ENCODE assay signal across 8 cellular contexts in the genomic region with DNA sequence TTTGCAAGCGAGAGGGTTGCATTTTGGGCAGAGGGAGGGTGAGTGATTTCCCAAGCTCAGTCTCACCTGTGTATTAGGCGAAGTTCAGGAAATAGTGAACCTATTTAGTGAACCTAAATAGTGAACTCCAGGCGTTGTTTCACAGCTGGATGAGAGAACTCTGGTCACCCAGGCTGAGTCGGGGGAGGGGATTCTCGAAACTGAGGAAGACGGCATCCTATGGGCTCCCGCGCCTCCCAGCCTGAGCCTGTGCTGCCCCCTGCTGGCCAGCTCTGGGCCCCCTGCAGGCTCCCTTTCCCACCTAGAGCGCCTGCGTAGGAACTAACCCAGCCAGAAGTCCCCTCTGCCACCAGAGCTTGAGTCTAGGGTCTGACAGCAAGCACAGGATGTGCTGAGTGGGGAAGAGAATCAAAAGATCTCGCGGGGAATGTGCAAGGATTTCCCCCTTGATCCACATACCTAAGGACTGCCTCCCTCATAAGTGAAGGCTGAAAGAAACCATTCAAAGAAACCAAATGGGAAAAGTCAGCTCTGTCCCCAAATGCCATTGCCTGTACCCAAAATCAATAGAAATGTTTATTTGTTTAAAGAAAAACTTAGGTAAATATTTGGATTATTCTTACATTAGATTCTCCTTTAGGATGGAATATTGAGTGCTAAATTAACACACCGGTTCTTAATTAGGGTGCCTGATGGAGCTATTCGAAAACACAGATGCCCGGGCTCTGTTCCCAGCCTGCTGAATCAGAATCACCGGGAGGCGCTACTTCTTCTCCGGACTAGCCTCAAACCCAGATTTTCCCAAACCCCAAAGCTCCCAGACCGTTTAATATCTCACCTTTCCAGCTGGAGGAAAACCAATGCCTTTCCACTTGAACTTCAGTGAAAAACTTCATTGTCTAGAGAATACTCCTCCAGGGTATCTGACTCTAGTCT. TPM values are rescaled to one million over a fixed set of nuclear protein-coding genes. Genes with fewer than 3 reads are reported as not detected.
DNase-seq lines count a peak whose midpoint lies in the region; ATAC-seq and TF ChIP-seq lines count a peak whose summit lies in the region.

No MANE protein-coding gene starts in this region.

- peak; percentile 74 for TF ChIP-seq RAD21 in Ishikawa (IDR thresholded peaks at IDR 0.05; ENCODE audit: low read depth)

- intact Hi-C loops in head of caudate nucleus (cut with DNase I) (no loop called here), psoas muscle (cut with DNase I) (loop anchor here in 1 of 2 donors (10.0 kb wide), 1 partner anchor 196 kb away; no protein-coding TSS in a partner anchor), vagina (cut with DNase I) (no loop called here)

- TF ChIP-seq POLR2A in vagina (IDR thresholded peaks at IDR 0.05) = no peak

- H4K20me1 ChIP-seq in BLaER1 = no peaks in the 10 kb centered on the region

- H3K27ac ChIP-seq in BLaER1 = no peak overlapping the region
- no peak overlapping the region for H3K27ac ChIP-seq in SJCRH30
- H3K27ac ChIP-seq in psoas muscle = no peak overlapping the region
- no peak overlapping the region for H3K27ac ChIP-seq in vagina

- TF ChIP-seq CTCF in psoas muscle (IDR thresholded peaks at IDR 0.05) (peak; percentile 65), vagina (IDR thresholded peaks at IDR 0.05) (peak; percentile 38 to 43 (median 42))

- H3K27me3 ChIP-seq in BLaER1 = no peaks in the 10 kb centered on the region
- no peaks in the 10 kb centered on the region for H3K27me3 ChIP-seq in SJCRH30
- peaks cover 0 to 24% (median 2%) of the 10 kb centered on the region in 3 donors for H3K27me3 ChIP-seq in psoas muscle (ENCODE audit: insufficient read depth in 3 of 3, low read length in 2 of 3)
- no peaks in the 10 kb centered on the region for H3K27me3 ChIP-seq in vagina

- peak; percentile 63 to 73 for DNase-seq in SJCRH30
- DNase-seq in activated naive CD4-positive, alpha-beta T cell (lab: John Stamatoyannopoulos, UW) = peak; percentile 55 to 78 (median 71)
- peak; percentile 42 to 91 (median 80) for DNase-seq in head of caudate nucleus
- DNase-seq in psoas muscle = peak; percentile 50 to 68
- DNase-seq in vagina (ENCODE audit: extremely low spot score in 2 of 2) = peak in 1 of 2 donors; percentile 34

- H3K36me3 ChIP-seq in BLaER1 (no peaks in the 10 kb centered on the region), SJCRH30 (no peaks in the 10 kb centered on the region), psoas muscle (ENCODE audit: insufficient read depth in 1 of 2, low read depth in 1 of 2) (no peaks in the 10 kb centered on the region), vagina (no peaks in the 10 kb centered on the region)

- no peaks in the 10 kb centered on the region for H3K4me1 ChIP-seq in BLaER1
- H3K4me1 ChIP-seq in SJCRH30 = no peaks in the 10 kb centered on the region
- H3K4me1 ChIP-seq in psoas muscle = no peaks in the 10 kb centered on the region
- H3K4me1 ChIP-seq in vagina = no peaks in the 10 kb centered on the region

- WGBS in psoas muscle, 3 donors = 13 to 14% (median 13%) methylated on average over 19 of the region's 19 CpGs

- H3K9ac ChIP-seq in BLaER1 = no peak overlapping the region

- peak; percentile 46 for ATAC-seq in GM19455 (IDR thresholded peaks at IDR 0.05; ENCODE audit: unreplicated experiment)
- ATAC-seq in psoas muscle = peak in 2 of 4 donors; percentile 55 to 67

- no peak overlapping the region for H3K4me3 ChIP-seq in BLaER1
- no peak overlapping the region for H3K4me3 ChIP-seq in SJCRH30
- no peak overlapping the region for H3K4me3 ChIP-seq in psoas muscle
- H3K4me3 ChIP-seq in vagina = no peak overlapping the region

- peak overlapping the region; percentile 37 for H3K4me2 ChIP-seq in BLaER1

- no peaks in the 10 kb centered on the region for H3K9me3 ChIP-seq in BLaER1
- no peaks in the 10 kb centered on the region for H3K9me3 ChIP-seq in SJCRH30 (replicated peaks)
- H3K9me3 ChIP-seq in psoas muscle = no peaks in the 10 kb centered on the region
- H3K9me3 ChIP-seq in vagina = no peaks in the 10 kb centered on the region

- no peak for TF ChIP-seq EP300 in Ishikawa (IDR thresholded peaks at IDR 0.05; ENCODE audit: borderline replicate concordance)

TF ChIP-seq in Ishikawa, 13 proteins besides CTCF, POLR2A, EP300 and RAD21:
- TF ChIP-seq ZBTB7A (IDR thresholded peaks at IDR 0.05; ENCODE audit: low read depth) (no peak), TEAD4 (IDR thresholded peaks at IDR 0.05) (no peak), TCF12 (IDR thresholded peaks at IDR 0.05; ENCODE audit: low read depth) (no peak), EGR1 (IDR thresholded peaks at IDR 0.05) (no peak), CEBPB (IDR thresholded peaks at IDR 0.05) (no peak), NFIC (IDR thresholded peaks at IDR 0.05) (no peak), FOXM1 (IDR thresholded peaks at IDR 0.05; ENCODE audit: borderline replicate concordance, low read depth) (no peak), USF1 (IDR thresholded peaks at IDR 0.05) (no peak)
- TF ChIP-seq, protein P1, sequence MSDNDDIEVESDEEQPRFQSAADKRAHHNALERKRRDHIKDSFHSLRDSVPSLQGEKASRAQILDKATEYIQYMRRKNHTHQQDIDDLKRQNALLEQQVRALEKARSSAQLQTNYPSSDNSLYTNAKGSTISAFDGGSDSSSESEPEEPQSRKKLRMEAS (IDR thresholded peaks at IDR 0.05) = no peak
- TF ChIP-seq, protein P2, sequence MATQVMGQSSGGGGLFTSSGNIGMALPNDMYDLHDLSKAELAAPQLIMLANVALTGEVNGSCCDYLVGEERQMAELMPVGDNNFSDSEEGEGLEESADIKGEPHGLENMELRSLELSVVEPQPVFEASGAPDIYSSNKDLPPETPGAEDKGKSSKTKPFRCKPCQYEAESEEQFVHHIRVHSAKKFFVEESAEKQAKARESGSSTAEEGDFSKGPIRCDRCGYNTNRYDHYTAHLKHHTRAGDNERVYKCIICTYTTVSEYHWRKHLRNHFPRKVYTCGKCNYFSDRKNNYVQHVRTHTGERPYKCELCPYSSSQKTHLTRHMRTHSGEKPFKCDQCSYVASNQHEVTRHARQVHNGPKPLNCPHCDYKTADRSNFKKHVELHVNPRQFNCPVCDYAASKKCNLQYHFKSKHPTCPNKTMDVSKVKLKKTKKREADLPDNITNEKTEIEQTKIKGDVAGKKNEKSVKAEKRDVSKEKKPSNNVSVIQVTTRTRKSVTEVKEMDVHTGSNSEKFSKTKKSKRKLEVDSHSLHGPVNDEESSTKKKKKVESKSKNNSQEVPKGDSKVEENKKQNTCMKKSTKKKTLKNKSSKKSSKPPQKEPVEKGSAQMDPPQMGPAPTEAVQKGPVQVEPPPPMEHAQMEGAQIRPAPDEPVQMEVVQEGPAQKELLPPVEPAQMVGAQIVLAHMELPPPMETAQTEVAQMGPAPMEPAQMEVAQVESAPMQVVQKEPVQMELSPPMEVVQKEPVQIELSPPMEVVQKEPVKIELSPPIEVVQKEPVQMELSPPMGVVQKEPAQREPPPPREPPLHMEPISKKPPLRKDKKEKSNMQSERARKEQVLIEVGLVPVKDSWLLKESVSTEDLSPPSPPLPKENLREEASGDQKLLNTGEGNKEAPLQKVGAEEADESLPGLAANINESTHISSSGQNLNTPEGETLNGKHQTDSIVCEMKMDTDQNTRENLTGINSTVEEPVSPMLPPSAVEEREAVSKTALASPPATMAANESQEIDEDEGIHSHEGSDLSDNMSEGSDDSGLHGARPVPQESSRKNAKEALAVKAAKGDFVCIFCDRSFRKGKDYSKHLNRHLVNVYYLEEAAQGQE (IDR thresholded peaks at IDR 0.05; ENCODE audit: low read depth) = no peak

RNA-seq across cellular contexts. Expression of gene MARVELD3, which starts 14.8 kb away (rescaled TPM):
- 0.22 and 0.23 TPM in 2 replicates for total RNA-seq in SJCRH30 (2014; rRNA removed; shearing (Covaris generic))
- total RNA-seq in psoas muscle (not detected), vagina (4.7 TPM)
- under 1 TPM in 2 of 3 donors, not detected in 1; 0.01 to 0.10 TPM for polyA plus RNA-seq in psoas muscle

RNA-seq across cellular contexts. Expression of gene TAT, which starts 34.3 kb away (rescaled TPM):
- total RNA-seq in SJCRH30 (2014; rRNA removed; shearing (Covaris generic)) = not detected in 2 replicates
- total RNA-seq in psoas muscle (under 1 TPM in 2 of 4 donors, not detected in 2; 0.17 to 0.26 TPM), vagina (not detected)
- not detected for polyA plus RNA-seq in psoas muscle
